ENCODE assay signal across 7 cellular contexts in the genomic region with DNA sequence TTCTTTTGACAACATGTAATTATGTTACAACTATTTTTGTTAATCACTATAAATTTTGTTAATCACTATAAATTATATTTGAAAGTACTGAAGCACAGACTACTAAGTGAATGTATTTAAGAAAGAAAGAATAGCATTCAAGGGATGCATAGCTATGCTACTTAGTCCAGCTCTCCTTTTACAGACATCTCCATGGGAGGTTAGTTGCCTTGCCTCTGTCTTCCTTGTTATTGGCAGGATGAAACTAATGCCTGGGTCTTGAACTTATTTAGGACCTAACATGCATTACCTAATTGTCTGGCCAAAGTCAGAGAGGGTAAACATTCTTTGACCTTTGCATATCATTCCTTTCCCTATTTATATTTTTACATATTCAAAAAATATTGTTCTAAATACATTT.
"Had no signal": no experiment of that assay in that cellular context is flagged by ENCODE, and none has a peak within 500 bp of the region (broad histone marks: within the 10 kb centered on the region; RNA-seq: fewer than 3 reads in every experiment).

No MANE protein-coding gene starts in this region.

- DNase-seq: GOT3, H7, HFFc6, KBM-7 had no signal

- ATAC-seq: HCT116, HepG2 had no signal

- H3K9me3 Mint-ChIP-seq: IgD-negative memory B cell had no signal

- H3K27ac Mint-ChIP-seq: HFFc6, IgD-negative memory B cell had no signal

- H3K36me3 Mint-ChIP-seq: IgD-negative memory B cell had no signal

- H3K4me3 Mint-ChIP-seq: HFFc6, IgD-negative memory B cell had no signal
